In genomic region chr2:143034292-143035074, GRCh38 we compare ENCODE assay signal across 8 cellular contexts.
DNase-seq lines count a peak whose midpoint lies in the region; ATAC-seq, FAIRE-seq and TF ChIP-seq lines count a peak whose summit lies in the region.

No MANE protein-coding gene starts in this region.

- H3K4me1 Mint-ChIP-seq in astrocyte (ENCODE audit: low read depth, unreplicated experiment): no peaks in the 10 kb centered on the region

- no peaks in the 10 kb centered on the region for H3K27me3 Mint-ChIP-seq in astrocyte (ENCODE audit: low read depth, unreplicated experiment)

- no peak overlapping the region for H2AFZ ChIP-seq in astrocyte (ENCODE audit: low read depth, low read length)

- no peak overlapping the region for H3K27ac ChIP-seq in astrocyte (ENCODE audit: low read depth, low read length)

- no peak overlapping the region for H3K4me2 ChIP-seq in astrocyte (ENCODE audit: low read length)

- H3K4me1 ChIP-seq in astrocyte (ENCODE audit: insufficient read depth, low read length): no peaks in the 10 kb centered on the region

- no peaks in the 10 kb centered on the region for H3K27me3 ChIP-seq in astrocyte (ENCODE audit: insufficient read depth, low read length)

- H3K4me3 ChIP-seq in astrocyte (ENCODE audit: insufficient read depth, low read depth, low read length): no peak overlapping the region

- peak; percentile 85 for DNase-seq in ACHN
- peak; percentile 78 for DNase-seq in NCI-H146 treated with DMSO at 0.1 percent for 48 hours (lab: John Stamatoyannopoulos, UW; ENCODE audit: unreplicated experiment)
- peak; percentile 8 to 86 for DNase-seq in SW 1271 (lab: John Stamatoyannopoulos, UW)
- DNase-seq in astrocyte (ENCODE audit: low read depth): peak; percentile 55
- peak; percentile 9 to 94 for DNase-seq in hippocampal formation (lab: John Stamatoyannopoulos, UW)
- DNase-seq in stimulated activated CD4-positive, alpha-beta T cell treated with anti-CD3 and anti-CD28 coated beads, Interleukin-12 subunit alpha, Interleukin-12 subunit beta, amount 100 ng/mL, for 4 hours: peak; percentile 19

- H3K9me3 Mint-ChIP-seq in astrocyte (ENCODE audit: unreplicated experiment): no peaks in the 10 kb centered on the region

- H4K20me1 ChIP-seq in astrocyte (ENCODE audit: insufficient read depth, low read length): no peaks in the 10 kb centered on the region

- H3K36me3 Mint-ChIP-seq in astrocyte (ENCODE audit: low read depth, unreplicated experiment): no peaks in the 10 kb centered on the region

- no peak overlapping the region for H3K27ac Mint-ChIP-seq in astrocyte (ENCODE audit: unreplicated experiment)

- H3K4me3 Mint-ChIP-seq in astrocyte (ENCODE audit: unreplicated experiment): no peak overlapping the region

- H3K9me3 ChIP-seq in astrocyte (ENCODE audit: insufficient read depth, low read depth, low read length): no peaks in the 10 kb centered on the region

- no peaks in the 10 kb centered on the region for H3K79me2 ChIP-seq in astrocyte (ENCODE audit: insufficient read depth, low read length)

- no peaks in the 10 kb centered on the region for H3K36me3 ChIP-seq in astrocyte (ENCODE audit: insufficient read depth, low read length)

- FAIRE-seq in astrocyte (lab: Jason Lieb, UNC): peak; percentile 97

- no peak overlapping the region for H3K9ac ChIP-seq in astrocyte (ENCODE audit: low read length)

- ATAC-seq in GM18508 (IDR thresholded peaks at IDR 0.05; ENCODE audit: insufficient read depth, unreplicated experiment) (peak; percentile 81), HG02943 (IDR thresholded peaks at IDR 0.05; ENCODE audit: low read depth, unreplicated experiment) (peak; percentile 85)

- peak; percentile 100 for TF ChIP-seq CTCF in astrocyte (IDR thresholded peaks at IDR 0.05; ENCODE audit: insufficient read depth, low read depth, low read length)

- in situ Hi-C loops in ACHN (cut with HindIII; ENCODE audit: low pct_ligation_motif_present, low pct_unique_long_range_greater_than_20kb, low sequenced_read_pairs): no loop called here

Comparison
In these comparisons a context has a peak if more than half of its experiments do, and no peak if none do; other contexts are left out.
1. DNase-seq: peak in every context shown above with its lines; median percentile 85 in ACHN; 78 in NCI-H146 treated with DMSO at 0.1 percent for 48 hours; 55 in astrocyte; 52 in hippocampal formation; 47 in SW 1271; 19 in stimulated activated CD4-positive, alpha-beta T cell treated with anti-CD3 and anti-CD28 coated beads, Interleukin-12 subunit alpha, Interleukin-12 subunit beta, amount 100 ng/mL, for 4 hours.